In the genomic region with DNA sequence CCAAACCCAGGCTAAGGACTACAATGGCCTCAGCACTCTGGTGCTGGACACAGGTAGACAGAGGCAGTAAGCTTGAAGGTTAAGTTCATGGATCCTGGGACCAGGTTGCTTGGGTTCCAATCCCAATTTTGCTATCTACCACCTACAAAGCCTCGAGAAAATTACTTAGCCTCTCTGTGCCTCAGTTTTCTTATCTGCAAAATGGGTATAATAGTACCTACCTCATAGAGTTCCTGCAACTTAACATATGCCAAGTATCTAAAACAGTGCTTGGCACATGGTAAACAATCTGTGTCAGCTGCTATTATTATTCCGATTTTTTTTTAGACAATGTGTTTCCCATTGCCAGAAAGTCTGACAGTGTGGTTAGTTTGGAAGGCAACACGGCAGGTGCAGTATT, we compare ENCODE assay signal across 1 cellular context.
A peak's percentile ranks its signal among the peaks of the same experiment; 100 is the strongest.
TF ChIP-seq lines count a peak whose summit lies in the region.

No MANE protein-coding gene starts in this region.

TF ChIP-seq in WTC11, 78 proteins besides CTCF, POLR2A, EP300 and RAD21:
- TF ChIP-seq, protein P1, sequence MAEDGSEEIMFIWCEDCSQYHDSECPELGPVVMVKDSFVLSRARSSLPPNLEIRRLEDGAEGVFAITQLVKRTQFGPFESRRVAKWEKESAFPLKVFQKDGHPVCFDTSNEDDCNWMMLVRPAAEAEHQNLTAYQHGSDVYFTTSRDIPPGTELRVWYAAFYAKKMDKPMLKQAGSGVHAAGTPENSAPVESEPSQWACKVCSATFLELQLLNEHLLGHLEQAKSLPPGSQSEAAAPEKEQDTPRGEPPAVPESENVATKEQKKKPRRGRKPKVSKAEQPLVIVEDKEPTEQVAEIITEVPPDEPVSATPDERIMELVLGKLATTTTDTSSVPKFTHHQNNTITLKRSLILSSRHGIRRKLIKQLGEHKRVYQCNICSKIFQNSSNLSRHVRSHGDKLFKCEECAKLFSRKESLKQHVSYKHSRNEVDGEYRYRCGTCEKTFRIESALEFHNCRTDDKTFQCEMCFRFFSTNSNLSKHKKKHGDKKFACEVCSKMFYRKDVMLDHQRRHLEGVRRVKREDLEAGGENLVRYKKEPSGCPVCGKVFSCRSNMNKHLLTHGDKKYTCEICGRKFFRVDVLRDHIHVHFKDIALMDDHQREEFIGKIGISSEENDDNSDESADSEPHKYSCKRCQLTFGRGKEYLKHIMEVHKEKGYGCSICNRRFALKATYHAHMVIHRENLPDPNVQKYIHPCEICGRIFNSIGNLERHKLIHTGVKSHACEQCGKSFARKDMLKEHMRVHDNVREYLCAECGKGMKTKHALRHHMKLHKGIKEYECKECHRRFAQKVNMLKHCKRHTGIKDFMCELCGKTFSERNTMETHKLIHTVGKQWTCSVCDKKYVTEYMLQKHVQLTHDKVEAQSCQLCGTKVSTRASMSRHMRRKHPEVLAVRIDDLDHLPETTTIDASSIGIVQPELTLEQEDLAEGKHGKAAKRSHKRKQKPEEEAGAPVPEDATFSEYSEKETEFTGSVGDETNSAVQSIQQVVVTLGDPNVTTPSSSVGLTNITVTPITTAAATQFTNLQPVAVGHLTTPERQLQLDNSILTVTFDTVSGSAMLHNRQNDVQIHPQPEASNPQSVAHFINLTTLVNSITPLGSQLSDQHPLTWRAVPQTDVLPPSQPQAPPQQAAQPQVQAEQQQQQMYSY (CRISPR knock-in tag; IDR thresholded peaks at IDR 0.05), result no peak
- TF ChIP-seq, protein P2, sequence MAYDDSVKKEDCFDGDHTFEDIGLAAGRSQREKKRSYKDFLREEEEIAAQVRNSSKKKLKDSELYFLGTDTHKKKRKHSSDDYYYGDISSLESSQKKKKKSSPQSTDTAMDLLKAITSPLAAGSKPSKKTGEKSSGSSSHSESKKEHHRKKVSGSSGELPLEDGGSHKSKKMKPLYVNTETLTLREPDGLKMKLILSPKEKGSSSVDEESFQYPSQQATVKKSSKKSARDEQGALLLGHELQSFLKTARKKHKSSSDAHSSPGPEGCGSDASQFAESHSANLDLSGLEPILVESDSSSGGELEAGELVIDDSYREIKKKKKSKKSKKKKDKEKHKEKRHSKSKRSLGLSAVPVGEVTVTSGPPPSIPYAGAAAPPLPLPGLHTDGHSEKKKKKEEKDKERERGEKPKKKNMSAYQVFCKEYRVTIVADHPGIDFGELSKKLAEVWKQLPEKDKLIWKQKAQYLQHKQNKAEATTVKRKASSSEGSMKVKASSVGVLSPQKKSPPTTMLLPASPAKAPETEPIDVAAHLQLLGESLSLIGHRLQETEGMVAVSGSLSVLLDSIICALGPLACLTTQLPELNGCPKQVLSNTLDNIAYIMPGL (CRISPR knock-in tag; IDR thresholded peaks at IDR 0.05), result no peak
- TF ChIP-seq MYBL2 (CRISPR knock-in tag; IDR thresholded peaks at IDR 0.05), result no peak
- TF ChIP-seq PRRX2 (CRISPR knock-in tag; IDR thresholded peaks at IDR 0.05), result no peak
- no peak for TF ChIP-seq FOXJ3 (CRISPR knock-in tag; IDR thresholded peaks at IDR 0.05; ENCODE audit: borderline replicate concordance)
- no peak for TF ChIP-seq ZNF671 (CRISPR knock-in tag; IDR thresholded peaks at IDR 0.05)
- peak; percentile 53; the same call in 1 of the 2 replicates for TF ChIP-seq GTF2I (CRISPR knock-in tag; conservative IDR thresholded peaks at IDR 0.05)
- no peak for TF ChIP-seq ZNF219 (CRISPR knock-in tag; IDR thresholded peaks at IDR 0.05; ENCODE audit: borderline replicate concordance)
TF ChIP-seq in WTC11: peak in this region for 1.
